ENCODE assay signal across 30 cellular contexts in the genomic region with DNA sequence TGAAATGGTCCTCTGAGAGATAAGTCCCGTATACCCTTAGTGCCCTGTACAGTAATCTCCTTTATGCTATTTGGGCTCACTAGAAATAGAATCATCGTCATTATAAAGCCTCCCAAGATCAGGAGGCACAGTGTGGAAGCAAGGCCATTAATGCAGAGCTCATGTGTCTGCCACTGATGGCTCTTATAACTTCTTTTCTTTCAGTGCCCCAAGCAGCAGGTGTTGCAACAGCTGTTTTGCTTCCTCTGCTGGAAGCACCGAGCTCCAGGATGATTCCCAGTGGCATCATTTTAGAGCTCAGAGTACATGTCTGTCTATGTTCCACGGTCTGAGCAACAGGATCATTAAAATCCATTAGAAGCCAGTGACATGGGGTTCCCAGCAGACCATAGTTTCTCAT.
A peak's percentile ranks its signal among the peaks of the same experiment; 100 is the strongest.
DNase-seq lines count a peak whose midpoint lies in the region; ATAC-seq and TF ChIP-seq lines count a peak whose summit lies in the region.
"Had no signal": no experiment of that assay in that cellular context is flagged by ENCODE, and none has a peak within 500 bp of the region (broad histone marks: within the 10 kb centered on the region; RNA-seq: fewer than 3 reads in every experiment).

No MANE protein-coding gene starts in this region.

- TF ChIP-seq POLR2A in suprapubic skin (IDR thresholded peaks at IDR 0.05) (no peak), erythroblast (IDR thresholded peaks at IDR 0.05; ENCODE audit: low read length) (no peak)

- WGBS in suprapubic skin = 62% methylated on average over 4 of the region's 4 CpGs

- H3K27me3 ChIP-seq in suprapubic skin = no peaks in the 10 kb centered on the region
- H3K27me3 ChIP-seq: neural progenitor cell, pancreas, testis had no signal

- DNase-seq in NCI-H1417 (lab: John Stamatoyannopoulos, UW) (peak in 2 of 3 experiments; percentile 23 to 87), NCI-H1417 treated with DMSO at 0.1 percent for 48 hours (lab: John Stamatoyannopoulos, UW) (no peak), NCI-H1694 (lab: John Stamatoyannopoulos, UW) (peak; percentile 10), NCI-H510A treated with DMSO at 0.1 percent for 48 hours (lab: John Stamatoyannopoulos, UW) (peak; percentile 61), myocyte (ENCODE audit: low read depth) (peak; percentile 75), suprapubic skin (ENCODE audit: low spot score in 2 of 2) (no peak), erythroblast (lab: John Stamatoyannopoulos, UW) (no peak)
- DNase-seq: activated CD4-positive, alpha-beta memory T cell treated with anti-CD3 and anti-CD28 coated beads, Interleukin-2, amount 10 ng/mL, durations not matched to agents 7 days and 5 days; activated CD4-positive, CD25-positive, alpha-beta regulatory T cell treated with anti-CD3 and anti-CD28 coated beads, Interleukin-2, amount 50 U/mL, for 72 hours; activated CD8-positive, alpha-beta memory T cell treated with anti-CD3 and anti-CD28 coated beads, Interleukin-2, amount 50 U/mL, for 4 hours; activated naive CD4-positive, alpha-beta T cell treated with anti-CD3 and anti-CD28 coated beads for 36 hours; C1 segment of cervical spinal cord; central memory CD4-positive, alpha-beta T cell; endodermal cell; GM23248; head of caudate nucleus; IMR-90; left ventricle myocardium superior; mesendoderm; NCI-H2029; pancreas; small intestine; stimulated activated naive CD8-positive, alpha-beta T cell treated with anti-CD3 and anti-CD28 coated beads, Interleukin-15, Interleukin-2, amounts not matched to agents 100 U/mL and 50 U/mL, for 24 hours; T-helper 17 cell; testis had no signal

- no peak for TF ChIP-seq CTCF in suprapubic skin (IDR thresholded peaks at IDR 0.05)

- H3K36me3 ChIP-seq in suprapubic skin = no peaks in the 10 kb centered on the region
- H3K36me3 ChIP-seq: neural progenitor cell, pancreas had no signal

- no peaks in the 10 kb centered on the region for H3K9me3 ChIP-seq in suprapubic skin
- H3K9me3 ChIP-seq: pancreas, testis had no signal

- ATAC-seq in HG03342 (IDR thresholded peaks at IDR 0.05; ENCODE audit: unreplicated experiment) = no peak
- ATAC-seq: esophagus mucosa; left ventricle myocardium superior; pancreas; SK-N-SH treated with all-trans-retinoic acid at 6 μM for 48 hours; stimulated activated naive CD8-positive, alpha-beta T cell treated with anti-CD3 and anti-CD28 coated beads, Interleukin-15, Interleukin-2, amounts not matched to agents 100 U/mL and 50 U/mL, for 24 hours; T-helper 17 cell had no signal

- H3K27ac ChIP-seq in suprapubic skin = no peak overlapping the region
- H3K27ac ChIP-seq: 22Rv1, GM23248, neural progenitor cell, pancreas, testis had no signal

- H3K4me1 ChIP-seq in suprapubic skin = no peaks in the 10 kb centered on the region
- H3K4me1 ChIP-seq: neural progenitor cell, pancreas, testis had no signal

- H3K4me3 ChIP-seq in suprapubic skin = no peak overlapping the region
- H3K4me3 ChIP-seq: GM23248, neural progenitor cell, pancreas, testis had no signal

- no peak for TF ChIP-seq EP300 in suprapubic skin (IDR thresholded peaks at IDR 0.05)

Comparison
In these comparisons a context has a peak if more than half of its experiments do, and no peak if none do; other contexts are left out.
1. DNase-seq: peak in NCI-H1417 (2 of 3), NCI-H1694 (single experiment), NCI-H510A treated with DMSO at 0.1 percent for 48 hours (single experiment) and myocyte (single experiment); none in NCI-H1417 treated with DMSO at 0.1 percent for 48 hours (single experiment), suprapubic skin (0 of 2) and erythroblast (0 of 2).